In the genomic region with DNA sequence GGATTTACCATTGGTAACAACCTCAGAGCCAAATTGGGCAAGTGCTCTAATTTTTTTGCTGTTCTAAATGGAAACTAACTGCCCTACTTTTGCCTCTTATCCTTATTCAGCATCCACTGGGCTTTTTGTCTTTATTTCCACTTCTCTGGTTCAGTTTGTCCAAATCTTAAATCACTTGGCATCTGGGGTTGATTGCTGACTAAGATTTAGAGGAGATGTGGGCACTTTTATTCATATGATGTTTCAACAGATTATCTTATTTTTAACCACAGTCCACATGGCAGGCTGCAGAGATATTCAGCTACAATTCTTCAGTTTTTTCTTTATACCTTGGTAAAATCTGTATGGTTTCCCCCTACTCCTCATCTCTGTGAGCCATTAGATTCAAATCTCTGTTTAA, we compare ENCODE assay signal across 16 cellular contexts.
DNase-seq lines count a peak whose midpoint lies in the region; ATAC-seq and TF ChIP-seq lines count a peak whose summit lies in the region.
"Had no signal": no experiment of that assay in that cellular context is flagged by ENCODE, and none has a peak within 500 bp of the region (broad histone marks: within the 10 kb centered on the region; RNA-seq: fewer than 3 reads in every experiment).

No MANE protein-coding gene starts in this region.

- H3K4me3 ChIP-seq in GM23338 (no peak overlapping the region), adipocyte (ENCODE audit: low read length) (no peak overlapping the region), neural progenitor cell (no peak overlapping the region)

- H3K4me1 Mint-ChIP-seq in GM23338 = no peaks in the 10 kb centered on the region
- H3K4me1 Mint-ChIP-seq in neural progenitor cell = no peaks in the 10 kb centered on the region
- H3K4me1 Mint-ChIP-seq: CD4-positive, alpha-beta memory T cell had no signal

- H3K36me3 ChIP-seq in GM23338 (ENCODE audit: insufficient read depth) = no peaks in the 10 kb centered on the region
- H3K36me3 ChIP-seq in adipocyte (ENCODE audit: control insufficient read depth, insufficient read depth, low read length, severe bottlenecking) = no peaks in the 10 kb centered on the region
- H3K36me3 ChIP-seq in neural progenitor cell = no peaks in the 10 kb centered on the region
- H3K36me3 ChIP-seq: BE2C had no signal

- H3K4me2 ChIP-seq in GM23338 (no peak overlapping the region), neural progenitor cell (no peak overlapping the region)

- DNase-seq in GM23338 (ENCODE audit: low spot score) = no peak
- DNase-seq in adipocyte (ENCODE audit: low read depth) = peak; percentile 16
- DNase-seq in myocyte (ENCODE audit: low read depth) = peak; percentile 17
- DNase-seq in superior temporal gyrus (ENCODE audit: extremely low spot score) = peak; percentile 74
- DNase-seq in neural progenitor cell (ENCODE audit: low spot score) = no peak
- no peak for DNase-seq in GM10248 (ENCODE audit: extremely low spot score)
- DNase-seq in SIG-M5 (lab: John Stamatoyannopoulos, UW) = no peak
- DNase-seq: BE2C, COR-L47, DMS153, DMS79 treated with DMSO at 0.1 percent for 48 hours, EL, H7 had no signal

- H3K4me1 ChIP-seq in GM23338 (ENCODE audit: insufficient read depth) (no peaks in the 10 kb centered on the region), adipocyte (ENCODE audit: control insufficient read depth, insufficient read depth, low read length) (no peaks in the 10 kb centered on the region), neural progenitor cell (no peaks in the 10 kb centered on the region)
- H3K4me1 ChIP-seq: BE2C had no signal

- POLR2A ChIA-PET in GM10248 (lab: Yijun Ruan, JAX) = no interaction called here

- ATAC-seq in GM23338 = no peak
- ATAC-seq: HepG2 had no signal

- H3K36me3 Mint-ChIP-seq in GM23338 (ENCODE audit: low read depth) (no peaks in the 10 kb centered on the region; the same call in 2 of the 3 replicates), neural progenitor cell (no peaks in the 10 kb centered on the region)
- H3K36me3 Mint-ChIP-seq: CD4-positive, alpha-beta memory T cell had no signal

- 0 out of 3 replicates have a peak, but pooled peaks cover 3% of the 10 kb centered on the region for H3K9me3 Mint-ChIP-seq in GM23338
- peaks cover 5% of the 10 kb centered on the region for H3K9me3 Mint-ChIP-seq in neural progenitor cell

- H3K9ac ChIP-seq in adipocyte (ENCODE audit: low read length) (no peak overlapping the region), neural progenitor cell (no peak overlapping the region)

- no peaks in the 10 kb centered on the region for H3K79me2 ChIP-seq in GM23338 (replicated peaks; ENCODE audit: insufficient read depth)
- no peaks in the 10 kb centered on the region for H3K79me2 ChIP-seq in neural progenitor cell (ENCODE audit: low read depth)

- H4K20me1 ChIP-seq in GM23338 (replicated peaks; ENCODE audit: insufficient read depth) (no peaks in the 10 kb centered on the region), neural progenitor cell (ENCODE audit: low read depth) (no peaks in the 10 kb centered on the region)

- H3K27me3 Mint-ChIP-seq in GM23338 (ENCODE audit: insufficient read depth, low read depth, poor library complexity) (peaks cover 2% of the 10 kb centered on the region), neural progenitor cell (ENCODE audit: insufficient read depth, low read depth) (peaks cover 2% of the 10 kb centered on the region)
- H3K27me3 Mint-ChIP-seq: CD4-positive, alpha-beta memory T cell had no signal

- TF ChIP-seq CTCF in GM23338 (conservative IDR thresholded peaks at IDR 0.05; ENCODE audit: low read depth in 2 of 2) = no peak
- TF ChIP-seq CTCF in neural progenitor cell (IDR thresholded peaks at IDR 0.05) = no peak
- TF ChIP-seq CTCF in GM10248 (IDR thresholded peaks at IDR 0.05; ENCODE audit: control extremely low read depth, extremely low read depth, low read depth, missing control alignments) = no peak

- H2AFZ ChIP-seq in GM23338 (0 out of 2 replicates have a peak overlapping the region, but pooled peaks have one; percentile 35), neural progenitor cell (replicated peaks) (no peak overlapping the region)

- H3K9me3 ChIP-seq in adipocyte (ENCODE audit: control insufficient read depth, low read length) (no peaks in the 10 kb centered on the region), neural progenitor cell (ENCODE audit: low read depth) (no peaks in the 10 kb centered on the region)
- H3K9me3 ChIP-seq: BE2C had no signal

- CTCF ChIA-PET in GM10248 (lab: Yijun Ruan, JAX) = no interaction called here

- no peaks in the 10 kb centered on the region for H3F3A ChIP-seq in GM23338 (replicated peaks; ENCODE audit: low read depth)
- H3F3A ChIP-seq in neural progenitor cell (ENCODE audit: low read depth) = no peaks in the 10 kb centered on the region

- no peak overlapping the region for H3K27ac ChIP-seq in GM23338 (ENCODE audit: low read depth)
- no peak overlapping the region for H3K27ac ChIP-seq in neural progenitor cell
- H3K27ac ChIP-seq: C4-2B had no signal

- H3K4me3 Mint-ChIP-seq in GM23338 = no peak overlapping the region
- no peak overlapping the region for H3K4me3 Mint-ChIP-seq in neural progenitor cell
- H3K4me3 Mint-ChIP-seq: CD4-positive, alpha-beta memory T cell had no signal

- no peaks in the 10 kb centered on the region for H3K9me2 ChIP-seq in GM23338 (ENCODE audit: insufficient read depth)

- no peaks in the 10 kb centered on the region for H3K27me3 ChIP-seq in GM23338 (ENCODE audit: insufficient read depth)
- no peaks in the 10 kb centered on the region for H3K27me3 ChIP-seq in adipocyte (replicated peaks; ENCODE audit: control insufficient read depth, insufficient read depth, low read length)
- H3K27me3 ChIP-seq in neural progenitor cell = no peaks in the 10 kb centered on the region
- H3K27me3 ChIP-seq: BE2C had no signal

- H3K27ac Mint-ChIP-seq in GM23338 (no peak overlapping the region), neural progenitor cell (no peak overlapping the region)

TF ChIP-seq in GM23338, 12 proteins besides CTCF, POLR2A, EP300 and RAD21 (continues in another document):
- TF ChIP-seq ZNF331 (CRISPR knock-in tag; IDR thresholded peaks at IDR 0.05; ENCODE audit: low read depth) = no peak
- TF ChIP-seq EZH2phosphoT487 (IDR thresholded peaks at IDR 0.05; ENCODE audit: unreplicated experiment) = no peak
- TF ChIP-seq, protein P1, sequence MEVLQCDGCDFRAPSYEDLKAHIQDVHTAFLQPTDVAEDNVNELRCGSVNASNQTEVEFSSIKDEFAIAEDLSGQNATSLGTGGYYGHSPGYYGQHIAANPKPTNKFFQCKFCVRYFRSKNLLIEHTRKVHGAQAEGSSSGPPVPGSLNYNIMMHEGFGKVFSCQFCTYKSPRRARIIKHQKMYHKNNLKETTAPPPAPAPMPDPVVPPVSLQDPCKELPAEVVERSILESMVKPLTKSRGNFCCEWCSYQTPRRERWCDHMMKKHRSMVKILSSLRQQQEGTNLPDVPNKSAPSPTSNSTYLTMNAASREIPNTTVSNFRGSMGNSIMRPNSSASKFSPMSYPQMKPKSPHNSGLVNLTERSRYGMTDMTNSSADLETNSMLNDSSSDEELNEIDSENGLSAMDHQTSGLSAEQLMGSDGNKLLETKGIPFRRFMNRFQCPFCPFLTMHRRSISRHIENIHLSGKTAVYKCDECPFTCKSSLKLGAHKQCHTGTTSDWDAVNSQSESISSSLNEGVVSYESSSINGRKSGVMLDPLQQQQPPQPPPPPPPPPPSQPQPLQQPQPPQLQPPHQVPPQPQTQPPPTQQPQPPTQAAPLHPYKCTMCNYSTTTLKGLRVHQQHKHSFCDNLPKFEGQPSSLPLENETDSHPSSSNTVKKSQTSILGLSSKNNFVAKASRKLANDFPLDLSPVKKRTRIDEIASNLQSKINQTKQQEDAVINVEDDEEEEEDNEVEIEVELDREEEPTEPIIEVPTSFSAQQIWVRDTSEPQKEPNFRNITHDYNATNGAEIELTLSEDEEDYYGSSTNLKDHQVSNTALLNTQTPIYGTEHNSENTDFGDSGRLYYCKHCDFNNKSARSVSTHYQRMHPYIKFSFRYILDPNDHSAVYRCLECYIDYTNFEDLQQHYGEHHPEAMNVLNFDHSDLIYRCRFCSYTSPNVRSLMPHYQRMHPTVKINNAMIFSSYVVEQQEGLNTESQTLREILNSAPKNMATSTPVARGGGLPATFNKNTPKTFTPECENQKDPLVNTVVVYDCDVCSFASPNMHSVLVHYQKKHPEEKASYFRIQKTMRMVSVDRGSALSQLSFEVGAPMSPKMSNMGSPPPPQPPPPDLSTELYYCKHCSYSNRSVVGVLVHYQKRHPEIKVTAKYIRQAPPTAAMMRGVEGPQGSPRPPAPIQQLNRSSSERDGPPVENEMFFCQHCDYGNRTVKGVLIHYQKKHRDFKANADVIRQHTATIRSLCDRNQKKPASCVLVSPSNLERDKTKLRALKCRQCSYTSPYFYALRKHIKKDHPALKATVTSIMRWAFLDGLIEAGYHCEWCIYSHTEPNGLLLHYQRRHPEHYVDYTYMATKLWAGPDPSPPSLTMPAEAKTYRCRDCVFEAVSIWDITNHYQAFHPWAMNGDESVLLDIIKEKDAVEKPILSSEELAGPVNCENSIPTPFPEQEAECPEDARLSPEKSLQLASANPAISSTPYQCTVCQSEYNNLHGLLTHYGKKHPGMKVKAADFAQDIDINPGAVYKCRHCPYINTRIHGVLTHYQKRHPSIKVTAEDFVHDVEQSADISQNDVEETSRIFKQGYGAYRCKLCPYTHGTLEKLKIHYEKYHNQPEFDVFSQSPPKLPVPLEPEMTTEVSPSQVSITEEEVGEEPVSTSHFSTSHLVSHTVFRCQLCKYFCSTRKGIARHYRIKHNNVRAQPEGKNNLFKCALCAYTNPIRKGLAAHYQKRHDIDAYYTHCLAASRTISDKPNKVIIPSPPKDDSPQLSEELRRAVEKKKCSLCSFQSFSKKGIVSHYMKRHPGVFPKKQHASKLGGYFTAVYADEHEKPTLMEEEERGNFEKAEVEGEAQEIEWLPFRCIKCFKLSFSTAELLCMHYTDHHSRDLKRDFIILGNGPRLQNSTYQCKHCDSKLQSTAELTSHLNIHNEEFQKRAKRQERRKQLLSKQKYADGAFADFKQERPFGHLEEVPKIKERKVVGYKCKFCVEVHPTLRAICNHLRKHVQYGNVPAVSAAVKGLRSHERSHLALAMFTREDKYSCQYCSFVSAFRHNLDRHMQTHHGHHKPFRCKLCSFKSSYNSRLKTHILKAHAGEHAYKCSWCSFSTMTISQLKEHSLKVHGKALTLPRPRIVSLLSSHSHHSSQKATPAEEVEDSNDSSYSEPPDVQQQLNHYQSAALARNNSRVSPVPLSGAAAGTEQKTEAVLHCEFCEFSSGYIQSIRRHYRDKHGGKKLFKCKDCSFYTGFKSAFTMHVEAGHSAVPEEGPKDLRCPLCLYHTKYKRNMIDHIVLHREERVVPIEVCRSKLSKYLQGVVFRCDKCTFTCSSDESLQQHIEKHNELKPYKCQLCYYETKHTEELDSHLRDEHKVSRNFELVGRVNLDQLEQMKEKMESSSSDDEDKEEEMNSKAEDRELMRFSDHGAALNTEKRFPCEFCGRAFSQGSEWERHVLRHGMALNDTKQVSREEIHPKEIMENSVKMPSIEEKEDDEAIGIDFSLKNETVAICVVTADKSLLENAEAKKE (CRISPR knock-in tag; IDR thresholded peaks at IDR 0.05) = no peak
- TF ChIP-seq CREB1 (CRISPR knock-in tag; IDR thresholded peaks at IDR 0.05; ENCODE audit: low read depth) = no peak
- no peak for TF ChIP-seq POLR2AphosphoS5 (IDR thresholded peaks at IDR 0.05; ENCODE audit: low read depth)

Comparison
In these comparisons a context has a peak if more than half of its experiments do, and no peak if none do; other contexts are left out.
1. DNase-seq: peak in adipocyte (single experiment), myocyte (single experiment) and superior temporal gyrus (single experiment); none in GM23338 (single experiment), neural progenitor cell (single experiment), GM10248 (single experiment) and SIG-M5 (single experiment).